In genomic region chr11:59615132-59615636, GRCh38 we compare ENCODE assay signal across 8 cellular contexts. TPM values are rescaled to one million over a fixed set of nuclear protein-coding genes. Genes with fewer than 3 reads are reported as not detected.
A peak's percentile ranks its signal among the peaks of the same experiment; 100 is the strongest.
DNase-seq lines count a peak whose midpoint lies in the region; ATAC-seq and TF ChIP-seq lines count a peak whose summit lies in the region.

No MANE protein-coding gene starts in this region.

- DNase-seq in NCI-H82 (lab: John Stamatoyannopoulos, UW) (peak; percentile 37), NCI-H82 treated with DMSO at 0.1 percent for 48 hours (lab: John Stamatoyannopoulos, UW; ENCODE audit: unreplicated experiment) (no peak), RWPE2 (ENCODE audit: low spot score) (peak; percentile 78), right atrium auricular region (ENCODE audit: low spot score) (peak; percentile 63), retina (peak; percentile 48), GM19240 (ENCODE audit: insufficient read length, low spot score) (no peak)
- peak; percentile 56 for DNase-seq in activated naive CD8-positive, alpha-beta T cell treated with anti-CD3 and anti-CD28 coated beads for 36 hours

- peak overlapping the region; percentile 89 for H3K4me3 Mint-ChIP-seq in activated naive CD8-positive, alpha-beta T cell treated with anti-CD3 and anti-CD28 coated beads for 36 hours

- H3K4me1 ChIP-seq in RWPE2 (ENCODE audit: insufficient read depth, poor library complexity, severe bottlenecking) (peaks cover 15% of the 10 kb centered on the region), right atrium auricular region (peaks cover 0 to 39% of the 10 kb centered on the region in 2 donors)

- H3K4me1 Mint-ChIP-seq in activated naive CD8-positive, alpha-beta T cell treated with anti-CD3 and anti-CD28 coated beads for 36 hours: peaks cover 41% of the 10 kb centered on the region

- H3K27ac ChIP-seq in RWPE2 (ENCODE audit: poor library complexity, severe bottlenecking) (peak overlapping the region; percentile 59), right atrium auricular region (peak overlapping the region; percentile 91)

- H3K36me3 ChIP-seq in RWPE2 (ENCODE audit: low read depth) (peaks cover 35% of the 10 kb centered on the region), right atrium auricular region (peaks cover 2% of the 10 kb centered on the region)

- no peaks in the 10 kb centered on the region for H3K9me3 ChIP-seq in RWPE2 (ENCODE audit: severe bottlenecking)
- H3K9me3 ChIP-seq in right atrium auricular region: no peaks in the 10 kb centered on the region

- H3K27me3 ChIP-seq in RWPE2 (ENCODE audit: insufficient read depth, poor library complexity, severe bottlenecking) (no peaks in the 10 kb centered on the region), right atrium auricular region (no peaks in the 10 kb centered on the region)

- H3K9me3 Mint-ChIP-seq in activated naive CD8-positive, alpha-beta T cell treated with anti-CD3 and anti-CD28 coated beads for 36 hours: no peaks in the 10 kb centered on the region

- H3K36me3 Mint-ChIP-seq in activated naive CD8-positive, alpha-beta T cell treated with anti-CD3 and anti-CD28 coated beads for 36 hours: peaks cover 14% of the 10 kb centered on the region

- TF ChIP-seq CTCF in RWPE2 (IDR thresholded peaks at IDR 0.05; ENCODE audit: poor library complexity, severe bottlenecking) (no peak), right atrium auricular region (IDR thresholded peaks at IDR 0.05) (no peak)

- H3K4me3 ChIP-seq in RWPE2 (ENCODE audit: severe bottlenecking) (peak overlapping the region; percentile 79), right atrium auricular region (peak overlapping the region; percentile 88 to 90)

- H3K27ac Mint-ChIP-seq in activated naive CD8-positive, alpha-beta T cell treated with anti-CD3 and anti-CD28 coated beads for 36 hours: peak overlapping the region; percentile 83

- no peaks in the 10 kb centered on the region for H3K27me3 Mint-ChIP-seq in activated naive CD8-positive, alpha-beta T cell treated with anti-CD3 and anti-CD28 coated beads for 36 hours

- ATAC-seq in HG03280 (IDR thresholded peaks at IDR 0.05; ENCODE audit: unreplicated experiment) (peak; percentile 12), RWPE2 (ENCODE audit: low read depth) (peak; percentile 25)

RNA-seq across cellular contexts. Expression of gene OSBP, which starts 0.4 kb away (rescaled TPM):
- 10 to 100 TPM; 39.4 to 39.6 TPM for total RNA-seq in activated naive CD8-positive, alpha-beta T cell treated with anti-CD3 and anti-CD28 coated beads for 36 hours
- 10 to 100 TPM; 24.8 to 25.7 TPM for total RNA-seq in right atrium auricular region

RNA-seq across cellular contexts. Expression of gene PATL1, which starts 53.7 kb away (rescaled TPM):
- 10 to 100 TPM; 60.8 to 66.9 TPM for total RNA-seq in activated naive CD8-positive, alpha-beta T cell treated with anti-CD3 and anti-CD28 coated beads for 36 hours
- 10 to 100 TPM; 13.2 to 22.1 TPM for total RNA-seq in right atrium auricular region

Comparison
In these comparisons a context has a peak if more than half of its experiments do, and no peak if none do; other contexts are left out.
1. DNase-seq: peak in NCI-H82 (single experiment), RWPE2 (single experiment), activated naive CD8-positive, alpha-beta T cell treated with anti-CD3 and anti-CD28 coated beads for 36 hours (single experiment), right atrium auricular region (single experiment) and retina (single experiment); none in NCI-H82 treated with DMSO at 0.1 percent for 48 hours (single experiment) and GM19240 (single experiment).